13 cellular contexts compared by ENCODE assay signal in the genomic region with DNA sequence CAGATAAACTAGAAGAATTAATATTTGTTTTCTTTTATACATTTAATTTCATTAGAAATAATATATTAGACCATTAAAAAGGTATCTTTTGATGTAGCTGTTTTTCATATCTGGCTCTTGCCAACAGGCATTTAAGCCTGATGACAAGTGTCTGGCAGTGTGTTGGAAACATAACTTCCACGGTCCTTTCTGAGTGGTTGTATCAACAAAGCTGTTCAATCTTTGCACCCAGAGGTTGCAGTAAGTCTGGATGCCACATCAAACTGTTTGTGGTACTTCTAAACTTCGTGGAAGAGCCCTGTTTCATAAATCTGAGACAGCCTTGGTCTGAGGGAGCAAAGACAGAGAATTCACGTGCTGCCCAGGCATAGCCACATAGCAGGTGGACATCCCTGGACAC.
"Had no signal": no experiment of that assay in that cellular context is flagged by ENCODE, and none has a peak within 500 bp of the region (broad histone marks: within the 10 kb centered on the region; RNA-seq: fewer than 3 reads in every experiment).

No MANE protein-coding gene starts in this region.

- H3K4me3 Mint-ChIP-seq: endodermal cell, naive B cell, nephron had no signal

- H3K9me3 ChIP-seq: colonic mucosa had no signal

- H3K27me3 Mint-ChIP-seq: naive B cell had no signal

- DNase-seq: colonic mucosa; effector CD4-positive, alpha-beta T cell; endodermal cell; foreskin melanocyte; islet precursor cell; left lung; mesendoderm; naive B cell; small intestine; stimulated activated CD4-positive, alpha-beta T cell treated with anti-CD3 and anti-CD28 coated beads, Interleukin-2, amount 100 ng/mL, for 48 hours; stimulated activated naive CD4-positive, alpha-beta T cell treated with Interleukin-2 at 50 U/mL for 16 hours; trophoblast cell had no signal

- H3K27ac Mint-ChIP-seq: endodermal cell, naive B cell, nephron had no signal

- H3K27me3 ChIP-seq: colonic mucosa, left lung had no signal

- H3K36me3 Mint-ChIP-seq: naive B cell had no signal

- H3K4me1 ChIP-seq: colonic mucosa, left lung had no signal

- H3K36me3 ChIP-seq: colonic mucosa, left lung had no signal

- H3K4me3 ChIP-seq: colonic mucosa, left lung had no signal

- H3K27ac ChIP-seq: colonic mucosa, left lung had no signal

- H3K4me1 Mint-ChIP-seq: naive B cell, nephron had no signal

- ATAC-seq: left lung had no signal
